In the genomic region with DNA sequence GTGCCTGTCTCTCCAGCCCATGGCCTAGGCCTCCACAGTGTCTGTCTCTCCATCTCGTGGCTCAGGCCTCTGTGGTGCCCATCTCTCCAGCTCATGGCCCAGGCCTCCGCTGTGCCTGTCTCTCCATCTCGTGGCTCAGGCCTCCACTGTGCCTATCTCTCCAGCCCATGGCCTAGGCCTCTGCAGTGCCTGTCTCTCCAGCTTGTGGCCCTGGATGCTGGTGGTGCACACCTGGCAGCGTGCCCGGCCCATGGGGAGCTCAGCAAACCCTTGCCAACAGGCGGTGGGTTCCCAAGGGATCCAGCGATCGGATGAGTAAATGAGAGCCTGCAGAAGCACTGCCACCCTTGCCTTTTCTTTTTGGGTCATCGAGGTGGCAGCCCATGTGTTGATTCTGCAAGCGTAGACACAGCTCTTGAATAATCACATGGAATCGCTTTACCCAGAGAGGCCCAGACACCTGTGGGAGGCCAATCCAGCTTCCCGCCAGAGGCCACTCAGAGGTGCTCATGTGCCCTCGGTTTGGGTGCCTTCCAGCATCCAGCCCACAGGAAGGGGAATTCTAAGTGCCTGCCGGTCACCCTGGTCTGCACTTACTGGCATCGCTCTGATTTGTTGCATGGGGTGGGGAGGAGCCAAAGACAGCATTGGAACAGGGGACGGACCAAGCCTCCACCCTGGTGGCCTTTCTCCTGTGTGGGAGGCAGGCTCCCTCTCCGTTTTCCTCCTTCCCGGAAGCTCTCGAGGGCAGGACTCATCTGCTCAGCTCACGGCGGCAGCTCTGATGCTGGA, we compare ENCODE assay signal across 1 cellular context.
TF ChIP-seq lines count a peak whose summit lies in the region.

No MANE protein-coding gene starts in this region.

TF ChIP-seq in HepG2, 621 proteins besides CTCF, POLR2A, EP300 and RAD21 (continued from another document):
- TF ChIP-seq, protein P1, sequence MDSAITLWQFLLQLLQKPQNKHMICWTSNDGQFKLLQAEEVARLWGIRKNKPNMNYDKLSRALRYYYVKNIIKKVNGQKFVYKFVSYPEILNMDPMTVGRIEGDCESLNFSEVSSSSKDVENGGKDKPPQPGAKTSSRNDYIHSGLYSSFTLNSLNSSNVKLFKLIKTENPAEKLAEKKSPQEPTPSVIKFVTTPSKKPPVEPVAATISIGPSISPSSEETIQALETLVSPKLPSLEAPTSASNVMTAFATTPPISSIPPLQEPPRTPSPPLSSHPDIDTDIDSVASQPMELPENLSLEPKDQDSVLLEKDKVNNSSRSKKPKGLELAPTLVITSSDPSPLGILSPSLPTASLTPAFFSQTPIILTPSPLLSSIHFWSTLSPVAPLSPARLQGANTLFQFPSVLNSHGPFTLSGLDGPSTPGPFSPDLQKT (CRISPR knock-in tag; IDR thresholded peaks at IDR 0.05; ENCODE audit: borderline replicate concordance): no peak
